23 cellular contexts compared by ENCODE assay signal in genomic region chr1:35691080-35691479, GRCh38. TPM values are rescaled to one million over a fixed set of nuclear protein-coding genes. Genes with fewer than 3 reads are reported as not detected.
A peak's percentile ranks its signal among the peaks of the same experiment; 100 is the strongest.
DNase-seq lines count a peak whose midpoint lies in the region; ATAC-seq and TF ChIP-seq lines count a peak whose summit lies in the region.
"Had no signal": no experiment of that assay in that cellular context is flagged by ENCODE, and none has a peak within 500 bp of the region (broad histone marks: within the 10 kb centered on the region; RNA-seq: fewer than 3 reads in every experiment).

No MANE protein-coding gene starts in this region.

- H3K36me3 ChIP-seq in WERI-Rb-1 = no peaks in the 10 kb centered on the region
- H3K36me3 ChIP-seq: adrenal gland, brain microvascular endothelial cell, ovary, stomach had no signal

- 0 out of 2 replicates have a peak overlapping the region, but pooled peaks have one; percentile 13 for H3K27ac ChIP-seq in WERI-Rb-1
- H3K27ac ChIP-seq: 22Rv1, adrenal gland, brain microvascular endothelial cell, ovary, stomach had no signal

- intact Hi-C loops in posterior vena cava (cut with DNase I) = no loop called here

- no peaks in the 10 kb centered on the region for H3K36me3 Mint-ChIP-seq in naive thymus-derived CD8-positive, alpha-beta T cell
- peaks cover 2% of the 10 kb centered on the region for H3K36me3 Mint-ChIP-seq in effector memory CD8-positive, alpha-beta T cell (ENCODE audit: insufficient read depth)
- H3K36me3 Mint-ChIP-seq: naive B cell had no signal

- H3K4me3 Mint-ChIP-seq in naive thymus-derived CD8-positive, alpha-beta T cell = no peak overlapping the region
- H3K4me3 Mint-ChIP-seq in effector memory CD8-positive, alpha-beta T cell = no peak overlapping the region
- H3K4me3 Mint-ChIP-seq: naive B cell had no signal

- H3K4me1 Mint-ChIP-seq in naive thymus-derived CD8-positive, alpha-beta T cell = no peaks in the 10 kb centered on the region
- no peaks in the 10 kb centered on the region for H3K4me1 Mint-ChIP-seq in effector memory CD8-positive, alpha-beta T cell (ENCODE audit: low read depth in 2 of 2)
- H3K4me1 Mint-ChIP-seq: naive B cell had no signal

- no peaks in the 10 kb centered on the region for H3K9me3 ChIP-seq in WERI-Rb-1 (ENCODE audit: severe bottlenecking)
- H3K9me3 ChIP-seq: adrenal gland, ovary, stomach had no signal

- no peak overlapping the region for H3K4me3 ChIP-seq in WERI-Rb-1 (ENCODE audit: low read depth, low read length)
- H3K4me3 ChIP-seq: adrenal gland, ovary, stomach had no signal

- ATAC-seq in naive thymus-derived CD8-positive, alpha-beta T cell = no peak
- ATAC-seq in effector memory CD8-positive, alpha-beta T cell (replicated peaks) = no peak
- ATAC-seq: right cardiac atrium had no signal

- peaks cover 5 to 21% (median 11%) of the 10 kb centered on the region in 5 donors for H3K27me3 Mint-ChIP-seq in naive thymus-derived CD8-positive, alpha-beta T cell
- peaks cover 22 to 27% of the 10 kb centered on the region in 2 donors for H3K27me3 Mint-ChIP-seq in effector memory CD8-positive, alpha-beta T cell

- no peaks in the 10 kb centered on the region for H3K27me3 ChIP-seq in WERI-Rb-1 (ENCODE audit: insufficient read depth, low read depth, severe bottlenecking)
- H3K27me3 ChIP-seq: adrenal gland, brain microvascular endothelial cell, ovary had no signal

- no peaks in the 10 kb centered on the region for H3K9me3 Mint-ChIP-seq in naive thymus-derived CD8-positive, alpha-beta T cell
- no peaks in the 10 kb centered on the region for H3K9me3 Mint-ChIP-seq in effector memory CD8-positive, alpha-beta T cell

- no peak for TF ChIP-seq CTCF in WERI-Rb-1 (IDR thresholded peaks at IDR 0.05; ENCODE audit: low read depth, low read length)

- no peak overlapping the region for H3K27ac Mint-ChIP-seq in naive thymus-derived CD8-positive, alpha-beta T cell
- peak overlapping the region in 1 of 2 donors; percentile 35 for H3K27ac Mint-ChIP-seq in effector memory CD8-positive, alpha-beta T cell

- POLR2A ChIA-PET in naive thymus-derived CD8-positive, alpha-beta T cell (lab: Charles Lee) = no interaction called here

- DNase-seq in DMS153 (lab: John Stamatoyannopoulos, UW) (peak; percentile 39), DMS153 treated with DMSO at 0.1 percent for 48 hours (lab: John Stamatoyannopoulos, UW; ENCODE audit: unreplicated experiment) (no peak), NCI-H2107 (lab: John Stamatoyannopoulos, UW) (peak; percentile 40), WERI-Rb-1 (no peak), posterior vena cava (ENCODE audit: low spot score) (peak; percentile 60), cerebellar nuclear complex (lab: John Stamatoyannopoulos, UW) (no peak)
- no peak for DNase-seq in naive thymus-derived CD8-positive, alpha-beta T cell
- DNase-seq in effector memory CD8-positive, alpha-beta T cell = no peak
- DNase-seq: activated CD4-positive, alpha-beta T cell treated with anti-CD3 and anti-CD28 coated beads for 1 hour; activated T-cell treated with anti-CD3 and anti-CD28 coated beads, Interleukin-2, amount 50 U/mL, for 1 hour; adrenal gland; brain microvascular endothelial cell; naive B cell; NCI-H1930; NCI-H774; OCI-M1; ovary; right cardiac atrium; Right ventricle myocardium superior; stomach; SW 1271; trophoblast cell had no signal

RNA-seq across cellular contexts. Expression of gene C1orf216, which starts 27.6 kb away (rescaled TPM):
- 10 to 100 TPM; 16.6 to 18.0 TPM for total RNA-seq in posterior vena cava
- 1 to 10 TPM; 4.6 to 4.7 TPM for total RNA-seq in naive thymus-derived CD8-positive, alpha-beta T cell
- 1 to 10 TPM; 3.8 to 8.1 (median 6.0) TPM for polyA plus RNA-seq in naive thymus-derived CD8-positive, alpha-beta T cell

RNA-seq across cellular contexts. Expression of gene PSMB2, which starts 49.8 kb away (rescaled TPM):
- total RNA-seq in posterior vena cava = 10 to 100 TPM; 37.5 to 38.1 TPM
- 10 to 100 TPM; 26.1 to 27.5 TPM for total RNA-seq in naive thymus-derived CD8-positive, alpha-beta T cell
- polyA plus RNA-seq in naive thymus-derived CD8-positive, alpha-beta T cell = 10 to 100 TPM; 60.3 to 72.5 (median 65.6) TPM

Comparison
In these comparisons a context has a peak if more than half of its experiments do, and no peak if none do; other contexts are left out.
1. DNase-seq: peak in DMS153 (single experiment), NCI-H2107 (single experiment) and posterior vena cava (single experiment); none in DMS153 treated with DMSO at 0.1 percent for 48 hours (single experiment), WERI-Rb-1 (single experiment), cerebellar nuclear complex (0 of 2), naive thymus-derived CD8-positive, alpha-beta T cell (0 of 10) and effector memory CD8-positive, alpha-beta T cell (0 of 3).